21 cellular contexts compared by ENCODE assay signal in genomic region chr9:130297371-130297770, GRCh38. TPM values are rescaled to one million over a fixed set of nuclear protein-coding genes. Genes with fewer than 3 reads are reported as not detected.
"Had no signal": no experiment of that assay in that cellular context is flagged by ENCODE, and none has a peak within 500 bp of the region (broad histone marks: within the 10 kb centered on the region; RNA-seq: fewer than 3 reads in every experiment).

No MANE protein-coding gene starts in this region.

- ATAC-seq: activated CD4-positive, CD25-positive, alpha-beta regulatory T cell treated with anti-CD3 and anti-CD28 coated beads, Interleukin-2, amount 50 U/mL, for 24 hours; activated T-cell treated with anti-CD3 and anti-CD28 coated beads, Interleukin-2, amount 50 U/mL, for 72 hours; esophagus mucosa; left colon had no signal

- H3K4me3 Mint-ChIP-seq: activated naive CD4-positive, alpha-beta T cell treated with anti-CD3 and anti-CD28 coated beads, Interleukin-2, amount 50 U/mL, for 24 hours; activated T-cell treated with anti-CD3 and anti-CD28 coated beads, Interleukin-2, amount 50 U/mL, for 72 hours; dendritic cell treated with granulocyte-macrophage colony-stimulating factor and Interleukin-4, amounts not matched to agents 40 ng/mL and 50 ng/mL, for 4 days; nephron progenitor cell had no signal

- DNase-seq: activated CD4-positive, alpha-beta T cell treated with anti-CD3 and anti-CD28 coated beads, Interleukin-2, amount 50 U/mL, for 1 hour; activated CD8-positive, alpha-beta memory T cell treated with anti-CD3 and anti-CD28 coated beads, Interleukin-2, amount 50 U/mL, for 48 hours; activated effector memory CD4-positive, alpha-beta T cell treated with anti-CD3 and anti-CD28 coated beads, Interleukin-2, amount 50 U/mL, for 16 hours; activated T-cell treated with anti-CD3 and anti-CD28 coated beads, Interleukin-2, amount 50 U/mL, for 72 hours; effector CD8-positive, alpha-beta T cell; midbrain; nephron progenitor cell; nucleus accumbens; small intestine; stimulated activated CD4-positive, alpha-beta T cell treated with anti-CD3 and anti-CD28 coated beads, Interleukin-15, amount 100 ng/mL, for 24 hours; stimulated activated CD4-positive, alpha-beta T cell treated with anti-CD3 and anti-CD28 coated beads, Interleukin-2, amount 100 ng/mL, for 48 hours; T-helper 1 cell; T-helper 9 cell had no signal

- H3K27ac Mint-ChIP-seq: activated naive CD4-positive, alpha-beta T cell treated with anti-CD3 and anti-CD28 coated beads, Interleukin-2, amount 50 U/mL, for 24 hours; activated T-cell treated with anti-CD3 and anti-CD28 coated beads, Interleukin-2, amount 50 U/mL, for 72 hours; dendritic cell treated with granulocyte-macrophage colony-stimulating factor and Interleukin-4, amounts not matched to agents 40 ng/mL and 50 ng/mL, for 4 days; nephron progenitor cell had no signal

- H3K79me2 ChIP-seq: hepatocyte had no signal

- H3K4me2 ChIP-seq: hepatocyte had no signal

- H3K9me3 Mint-ChIP-seq: activated naive CD4-positive, alpha-beta T cell treated with anti-CD3 and anti-CD28 coated beads, Interleukin-2, amount 50 U/mL, for 24 hours; dendritic cell treated with granulocyte-macrophage colony-stimulating factor and Interleukin-4, amounts not matched to agents 40 ng/mL and 50 ng/mL, for 4 days; nephron progenitor cell had no signal

- H3K4me3 ChIP-seq: ascending aorta, hepatocyte had no signal

- H3K36me3 Mint-ChIP-seq: activated naive CD4-positive, alpha-beta T cell treated with anti-CD3 and anti-CD28 coated beads, Interleukin-2, amount 50 U/mL, for 24 hours had no signal

- H2AFZ ChIP-seq: hepatocyte had no signal

- H3K27me3 ChIP-seq: ascending aorta had no signal

- H3K9me3 ChIP-seq: ascending aorta had no signal

- H3K27ac ChIP-seq: ascending aorta, hepatocyte had no signal

- H3K4me1 Mint-ChIP-seq: activated naive CD4-positive, alpha-beta T cell treated with anti-CD3 and anti-CD28 coated beads, Interleukin-2, amount 50 U/mL, for 24 hours had no signal

- H3K36me3 ChIP-seq: ascending aorta had no signal

RNA-seq across cellular contexts. Expression of gene HMCN2, which starts 31.8 kb away (rescaled TPM):
- total RNA-seq: fibroblast of villous mesenchyme had no signal
